Comparison of ENCODE assay signal across 8 cellular contexts in the genomic region with DNA sequence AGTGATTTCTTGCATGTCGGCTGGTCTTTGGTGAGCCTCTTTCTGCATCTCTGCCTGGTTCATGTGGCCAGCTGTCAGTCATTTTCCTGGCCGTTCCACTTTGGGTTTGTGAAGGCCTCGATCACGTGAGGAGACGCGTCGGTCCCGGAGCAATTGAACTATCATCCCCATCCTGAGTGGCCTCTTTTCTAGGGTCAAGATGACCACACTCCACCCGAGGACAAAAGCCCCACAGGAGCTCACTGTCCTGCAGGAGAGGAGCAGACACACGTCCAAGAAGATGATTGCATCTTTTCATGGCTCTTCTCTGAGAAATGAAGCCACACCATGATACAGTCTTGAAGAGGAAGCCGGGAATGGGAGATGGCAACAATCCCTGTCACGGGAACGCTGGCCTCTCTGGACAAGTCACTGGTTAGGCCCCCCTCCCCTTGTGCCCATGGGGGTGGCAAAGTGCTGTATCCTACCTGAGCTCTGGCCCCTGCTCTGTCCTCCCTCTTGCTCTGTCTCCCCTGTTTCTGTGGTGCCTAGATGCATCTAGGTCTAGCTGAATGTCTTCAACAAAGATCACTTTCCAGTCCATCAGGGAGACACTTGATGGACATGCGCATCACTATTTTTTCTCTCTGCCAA.
A peak's percentile ranks its signal among the peaks of the same experiment; 100 is the strongest.
DNase-seq lines count a peak whose midpoint lies in the region; ATAC-seq and TF ChIP-seq lines count a peak whose summit lies in the region.
"Not testable (repeated sequence)": the region's sequence is repeated elsewhere in the genome, so short reads cannot be mapped to it uniquely, and the experiment has no call there.

No MANE protein-coding gene starts in this region.

- H3K27ac ChIP-seq in CD8-positive, alpha-beta T cell (ENCODE audit: low read depth, low read length); OCI-LY3 (ENCODE audit: low read length); upper lobe of right lung: not testable (repeated sequence)

- H3K4me3 ChIP-seq in CD8-positive, alpha-beta T cell (ENCODE audit: low read depth, low read length); upper lobe of right lung: not testable (repeated sequence)
- H3K4me3 ChIP-seq in OCI-LY3 (ENCODE audit: low read length): peak overlapping the region; percentile 75; the same call in 1 of the 2 replicates

- H2AFZ ChIP-seq in OCI-LY3 (ENCODE audit: low read depth, low read length): not testable (repeated sequence)

- CTCF ChIA-PET in CD8-positive, alpha-beta T cell (lab: Charles Lee): interaction anchor here (1.1 kb wide), 1 partner anchor 9 kb away, joined by 3 read pairs; no protein-coding TSS in a partner anchor
- CTCF ChIA-PET in activated B cell treated with CpG ODN at 0.5 μM for 24 hours (lab: Charles Lee): not testable (repeated sequence)

- H3K79me2 ChIP-seq in OCI-LY3 (ENCODE audit: low read length): not testable (repeated sequence)

- not testable (repeated sequence) for H3K4me1 ChIP-seq in CD8-positive, alpha-beta T cell (ENCODE audit: insufficient read depth, low read length); OCI-LY3 (ENCODE audit: low read length); upper lobe of right lung

- not testable (repeated sequence) for H3K9me3 ChIP-seq in CD8-positive, alpha-beta T cell (ENCODE audit: low read length); OCI-LY3 (ENCODE audit: insufficient read depth, low read length); upper lobe of right lung

- not testable (repeated sequence) for ATAC-seq in CD8-positive, alpha-beta T cell; activated B cell treated with CpG ODN at 0.5 μM for 24 hours (ENCODE audit: low read depth); activated T-helper 17 cell treated with anti-CD3 and anti-CD28 coated beads, Interleukin-2, amount 50 U/mL, for 72 hours (replicated peaks); activated naive CD8-positive, alpha-beta T cell treated with anti-CD3 and anti-CD28 coated beads, Interleukin-2, amount 10 ng/mL, durations not matched to agents 7 days and 5 days (ENCODE audit: low read depth); natural killer cell treated with Interleukin-12 subunit alpha and Interleukin-12 subunit beta and Interleukin-15 and Interleukin-18, amount 100 ng/mL, for 72 hours; upper lobe of right lung

- TF ChIP-seq CTCF in CD8-positive, alpha-beta T cell (IDR thresholded peaks at IDR 0.05); OCI-LY3 (IDR thresholded peaks at IDR 0.05; ENCODE audit: low read depth, low read length); activated B cell treated with CpG ODN at 0.5 μM for 24 hours (IDR thresholded peaks at IDR 0.05); upper lobe of right lung (IDR thresholded peaks at IDR 0.05): not testable (repeated sequence)

- H3K36me3 ChIP-seq in CD8-positive, alpha-beta T cell (ENCODE audit: insufficient read depth, low read length); OCI-LY3 (replicated peaks; ENCODE audit: low read depth, low read length); upper lobe of right lung: not testable (repeated sequence)

- intact Hi-C loops in CD8-positive, alpha-beta T cell (cut with DNase I, micrococcal nuclease); cardiac septum (cut with DNase I); upper lobe of right lung (cut with DNase I): not testable (repeated sequence)
- intact Hi-C loops in activated B cell treated with CpG ODN at 0.5 μM for 24 hours (cut with micrococcal nuclease): loop anchor here (5.0 kb wide), 1 partner anchor 291 kb away; a partner anchor contains a TSS

- H3K9ac ChIP-seq in OCI-LY3 (ENCODE audit: low read length): not testable (repeated sequence)

- peaks cover 17% of the 10 kb centered on the region for H3K4me1 Mint-ChIP-seq in CD8-positive, alpha-beta T cell (ENCODE audit: low read depth)
- not testable (repeated sequence) for H3K4me1 Mint-ChIP-seq in activated B cell treated with CpG ODN at 0.5 μM for 24 hours; activated T-helper 17 cell treated with anti-CD3 and anti-CD28 coated beads, Interleukin-2, amount 50 U/mL, for 72 hours
- peaks cover 10% of the 10 kb centered on the region for H3K4me1 Mint-ChIP-seq in activated naive CD8-positive, alpha-beta T cell treated with anti-CD3 and anti-CD28 coated beads, Interleukin-2, amount 10 ng/mL, durations not matched to agents 7 days and 5 days
- H3K4me1 Mint-ChIP-seq in natural killer cell treated with Interleukin-12 subunit alpha and Interleukin-12 subunit beta and Interleukin-15 and Interleukin-18, amount 100 ng/mL, for 72 hours (ENCODE audit: low read depth in 2 of 2): peaks cover 32 to 41% of the 10 kb centered on the region in 2 donors

- H3K4me3 Mint-ChIP-seq in CD8-positive, alpha-beta T cell: peak overlapping the region; percentile 82
- H3K4me3 Mint-ChIP-seq in activated B cell treated with CpG ODN at 0.5 μM for 24 hours: peak overlapping the region; percentile 81
- H3K4me3 Mint-ChIP-seq in activated T-helper 17 cell treated with anti-CD3 and anti-CD28 coated beads, Interleukin-2, amount 50 U/mL, for 72 hours: peak overlapping the region; percentile 58
- H3K4me3 Mint-ChIP-seq in activated naive CD8-positive, alpha-beta T cell treated with anti-CD3 and anti-CD28 coated beads, Interleukin-2, amount 10 ng/mL, durations not matched to agents 7 days and 5 days: peak overlapping the region; percentile 5
- peak overlapping the region; percentile 60 for H3K4me3 Mint-ChIP-seq in natural killer cell treated with Interleukin-12 subunit alpha and Interleukin-12 subunit beta and Interleukin-15 and Interleukin-18, amount 100 ng/mL, for 72 hours

- H3K27me3 Mint-ChIP-seq in CD8-positive, alpha-beta T cell (ENCODE audit: low read depth); activated B cell treated with CpG ODN at 0.5 μM for 24 hours; activated naive CD8-positive, alpha-beta T cell treated with anti-CD3 and anti-CD28 coated beads, Interleukin-2, amount 10 ng/mL, durations not matched to agents 7 days and 5 days: not testable (repeated sequence)
- H3K27me3 Mint-ChIP-seq in activated T-helper 17 cell treated with anti-CD3 and anti-CD28 coated beads, Interleukin-2, amount 50 U/mL, for 72 hours: peaks cover 15% of the 10 kb centered on the region
- peaks cover 6 to 11% of the 10 kb centered on the region in 2 donors for H3K27me3 Mint-ChIP-seq in natural killer cell treated with Interleukin-12 subunit alpha and Interleukin-12 subunit beta and Interleukin-15 and Interleukin-18, amount 100 ng/mL, for 72 hours

- H3K27ac Mint-ChIP-seq in CD8-positive, alpha-beta T cell; activated B cell treated with CpG ODN at 0.5 μM for 24 hours: not testable (repeated sequence)
- peak overlapping the region; percentile 63 for H3K27ac Mint-ChIP-seq in activated T-helper 17 cell treated with anti-CD3 and anti-CD28 coated beads, Interleukin-2, amount 50 U/mL, for 72 hours
- H3K27ac Mint-ChIP-seq in activated naive CD8-positive, alpha-beta T cell treated with anti-CD3 and anti-CD28 coated beads, Interleukin-2, amount 10 ng/mL, durations not matched to agents 7 days and 5 days: peak overlapping the region; percentile 18
- peak overlapping the region; percentile 2 to 32 for H3K27ac Mint-ChIP-seq in natural killer cell treated with Interleukin-12 subunit alpha and Interleukin-12 subunit beta and Interleukin-15 and Interleukin-18, amount 100 ng/mL, for 72 hours

- not testable (repeated sequence) for H3K27me3 ChIP-seq in CD8-positive, alpha-beta T cell (ENCODE audit: insufficient read depth, low read length); OCI-LY3 (ENCODE audit: low read depth, low read length); upper lobe of right lung

- POLR2A ChIA-PET in CD8-positive, alpha-beta T cell (lab: Charles Lee); activated B cell treated with CpG ODN at 0.5 μM for 24 hours (lab: Charles Lee); activated naive CD8-positive, alpha-beta T cell treated with anti-CD3 and anti-CD28 coated beads, Interleukin-2, amount 10 ng/mL, durations not matched to agents 7 days and 5 days (lab: Charles Lee): not testable (repeated sequence)

- not testable (repeated sequence) for H4K20me1 ChIP-seq in OCI-LY3 (ENCODE audit: insufficient read depth, low read length)

- H3K36me3 Mint-ChIP-seq in CD8-positive, alpha-beta T cell; activated B cell treated with CpG ODN at 0.5 μM for 24 hours (ENCODE audit: low read depth); activated T-helper 17 cell treated with anti-CD3 and anti-CD28 coated beads, Interleukin-2, amount 50 U/mL, for 72 hours (ENCODE audit: low read depth); activated naive CD8-positive, alpha-beta T cell treated with anti-CD3 and anti-CD28 coated beads, Interleukin-2, amount 10 ng/mL, durations not matched to agents 7 days and 5 days; natural killer cell treated with Interleukin-12 subunit alpha and Interleukin-12 subunit beta and Interleukin-15 and Interleukin-18, amount 100 ng/mL, for 72 hours: not testable (repeated sequence)

- not testable (repeated sequence) for H3K9me3 Mint-ChIP-seq in CD8-positive, alpha-beta T cell; activated B cell treated with CpG ODN at 0.5 μM for 24 hours; activated T-helper 17 cell treated with anti-CD3 and anti-CD28 coated beads, Interleukin-2, amount 50 U/mL, for 72 hours; activated naive CD8-positive, alpha-beta T cell treated with anti-CD3 and anti-CD28 coated beads, Interleukin-2, amount 10 ng/mL, durations not matched to agents 7 days and 5 days; natural killer cell treated with Interleukin-12 subunit alpha and Interleukin-12 subunit beta and Interleukin-15 and Interleukin-18, amount 100 ng/mL, for 72 hours

- peak overlapping the region; percentile 67 for H3K4me2 ChIP-seq in OCI-LY3 (ENCODE audit: low read length)

- DNase-seq in CD8-positive, alpha-beta T cell; activated B cell treated with CpG ODN at 0.5 μM for 24 hours; activated naive CD8-positive, alpha-beta T cell treated with anti-CD3 and anti-CD28 coated beads, Interleukin-2, amount 10 ng/mL, durations not matched to agents 7 days and 5 days; natural killer cell treated with Interleukin-12 subunit alpha and Interleukin-12 subunit beta and Interleukin-15 and Interleukin-18, amount 100 ng/mL, for 72 hours (ENCODE audit: low spot score): not testable (repeated sequence)
- DNase-seq in cardiac septum (ENCODE audit: low spot score): peak; percentile 50
- peak; percentile 31 for DNase-seq in upper lobe of right lung

Comparison
In these comparisons a context has a peak if more than half of its experiments do, and no peak if none do; other contexts are left out.
1. H3K4me3 Mint-ChIP-seq: peak in every context shown above with its lines; median percentile 82 in CD8-positive, alpha-beta T cell; 81 in activated B cell treated with CpG ODN at 0.5 μM for 24 hours; 60 in natural killer cell treated with Interleukin-12 subunit alpha and Interleukin-12 subunit beta and Interleukin-15 and Interleukin-18, amount 100 ng/mL, for 72 hours; 58 in activated T-helper 17 cell treated with anti-CD3 and anti-CD28 coated beads, Interleukin-2, amount 50 U/mL, for 72 hours; 5 in activated naive CD8-positive, alpha-beta T cell treated with anti-CD3 and anti-CD28 coated beads, Interleukin-2, amount 10 ng/mL, durations not matched to agents 7 days and 5 days.